ENCODE assay signal across 1 cellular context in genomic region chr20:58236612-58237317, GRCh38.
TF ChIP-seq lines count a peak whose summit lies in the region.

No MANE protein-coding gene starts in this region.

TF ChIP-seq in GM23338, 12 proteins besides CTCF, POLR2A, EP300 and RAD21 (continued from another document):
- TF ChIP-seq ETS1 (IDR thresholded peaks at IDR 0.05) (no peak), EZH2 (IDR thresholded peaks at IDR 0.05; ENCODE audit: low read depth, unreplicated experiment) (no peak), ZNF331 (CRISPR knock-in tag; IDR thresholded peaks at IDR 0.05; ENCODE audit: low read depth) (no peak)
